ENCODE assay signal across 1 cellular context in genomic region chr10:109915566-109915965, GRCh38.
TF ChIP-seq lines count a peak whose summit lies in the region.

No MANE protein-coding gene starts in this region.

TF ChIP-seq in GM12878, 131 proteins besides CTCF, POLR2A, EP300 and RAD21 (continued from another document):
- no peak for TF ChIP-seq NR2C2 (IDR thresholded peaks at IDR 0.05; ENCODE audit: borderline replicate concordance, control insufficient read depth, insufficient read length, low read depth)
- TF ChIP-seq E4F1 (IDR thresholded peaks at IDR 0.05; ENCODE audit: borderline replicate concordance, partially characterized antibody): no peak
- no peak for TF ChIP-seq ELK1 (IDR thresholded peaks at IDR 0.05; ENCODE audit: low read depth, low read length)
- no peak for TF ChIP-seq ZNF274 (IDR thresholded peaks at IDR 0.05; ENCODE audit: insufficient read depth, insufficient read length)
- TF ChIP-seq DPF2 (IDR thresholded peaks at IDR 0.05): no peak
- no peak for TF ChIP-seq BCL11A (IDR thresholded peaks at IDR 0.05; ENCODE audit: low read depth, low read length)
- TF ChIP-seq SP1 (IDR thresholded peaks at IDR 0.05; ENCODE audit: low read depth, low read length): no peak
- no peak for TF ChIP-seq KAT2A (conservative IDR thresholded peaks at IDR 0.05; ENCODE audit: control insufficient read depth, low read depth, low read length)
- no peak for TF ChIP-seq IKZF1 (conservative IDR thresholded peaks at IDR 0.05)
- no peak for TF ChIP-seq E2F4 (IDR thresholded peaks at IDR 0.05; ENCODE audit: low read depth, low read length)
- no peak for TF ChIP-seq SMC3 (IDR thresholded peaks at IDR 0.05; ENCODE audit: borderline replicate concordance, low read length)
- no peak for TF ChIP-seq BRCA1 (IDR thresholded peaks at IDR 0.05; ENCODE audit: low read depth, low read length)
- no peak for TF ChIP-seq SUPT20H (IDR thresholded peaks at IDR 0.05; ENCODE audit: borderline replicate concordance, control insufficient read depth, low read depth, low read length)
- no peak for TF ChIP-seq SPI1 (IDR thresholded peaks at IDR 0.05; ENCODE audit: borderline replicate concordance, insufficient read depth, low read depth, low read length)
- no peak for TF ChIP-seq ZNF24 (IDR thresholded peaks at IDR 0.05)
- no peak for TF ChIP-seq ESRRA (IDR thresholded peaks at IDR 0.05; ENCODE audit: low read length)
- TF ChIP-seq CBX5 (IDR thresholded peaks at IDR 0.05; ENCODE audit: low read depth): no peak
- TF ChIP-seq RB1 (IDR thresholded peaks at IDR 0.05; ENCODE audit: borderline replicate concordance): no peak
TF ChIP-seq in GM12878: peak in this region for 0.
